Comparison of ENCODE assay signal across 32 cellular contexts in the genomic region with DNA sequence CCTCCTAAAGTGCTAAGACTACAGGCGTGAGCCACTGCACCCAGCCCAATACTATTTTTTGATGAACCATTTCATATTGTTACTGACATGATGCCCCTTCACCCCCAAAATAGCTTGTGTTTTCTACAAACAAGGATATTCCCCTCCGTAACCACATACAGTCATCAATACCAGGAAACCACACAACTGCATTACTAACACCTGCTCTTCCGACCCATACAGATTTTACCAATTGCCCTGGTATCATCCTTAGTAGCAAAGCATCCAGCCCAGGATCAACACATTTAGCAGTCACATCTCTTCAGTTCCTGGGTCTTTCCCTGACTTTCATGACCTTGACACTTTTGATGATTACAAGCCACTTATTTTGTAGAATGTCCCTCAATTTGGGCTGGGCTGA.
"Had no signal": no experiment of that assay in that cellular context is flagged by ENCODE, and none has a peak within 500 bp of the region (broad histone marks: within the 10 kb centered on the region; RNA-seq: fewer than 3 reads in every experiment).

No MANE protein-coding gene starts in this region.

- H3K27ac ChIP-seq: adrenal gland, body of pancreas, breast epithelium, PC-9, RWPE1, WERI-Rb-1 had no signal

- ATAC-seq: activated naive CD4-positive, alpha-beta T cell treated with anti-CD3 and anti-CD28 coated beads, Interleukin-2, amount 50 U/mL, for 72 hours; body of pancreas; Right ventricle myocardium inferior; SK-N-SH treated with all-trans-retinoic acid at 6 μM for 48 hours; T-cell had no signal

- H3K27ac Mint-ChIP-seq: activated CD4-positive, alpha-beta T cell treated with anti-CD3 and anti-CD28 coated beads, Interleukin-2, amount 10 ng/mL, durations not matched to agents 24 days and 14 days; activated naive CD4-positive, alpha-beta T cell treated with anti-CD3 and anti-CD28 coated beads for 36 hours; activated naive CD4-positive, alpha-beta T cell treated with anti-CD3 and anti-CD28 coated beads, Interleukin-2, amount 50 U/mL, for 72 hours; activated T-cell treated with anti-CD3 and anti-CD28 coated beads, Interleukin-2, amount 50 U/mL, for 24 hours; T-cell had no signal

- H3K4me1 ChIP-seq: adrenal gland, body of pancreas, breast epithelium had no signal

- H3K4me1 Mint-ChIP-seq: activated CD4-positive, alpha-beta T cell treated with anti-CD3 and anti-CD28 coated beads, Interleukin-2, amount 10 ng/mL, durations not matched to agents 24 days and 14 days had no signal

- H3K9me3 ChIP-seq: adrenal gland, body of pancreas, breast epithelium, MG63 had no signal

- H3K4me2 ChIP-seq: PC-9 had no signal

- H3K4me3 ChIP-seq: adrenal gland, body of pancreas, breast epithelium, MG63, PC-9 had no signal

- DNase-seq: activated CD4-positive, alpha-beta T cell treated with anti-CD3 and anti-CD28 coated beads, Interleukin-2, amount 10 ng/mL, durations not matched to agents 24 days and 14 days; activated CD4-positive, alpha-beta T cell treated with anti-CD3 and anti-CD28 coated beads, Interleukin-2, amount 50 U/mL, for 4 hours; activated gamma-delta T cell treated with Interleukin-2 at 50 U/mL for 16 hours; activated naive CD4-positive, alpha-beta T cell treated with anti-CD3 and anti-CD28 coated beads for 36 hours; activated T-cell treated with anti-CD3 and anti-CD28 coated beads, Interleukin-2, amount 50 U/mL, for 24 hours; adrenal gland; body of pancreas; Kasumi-1; KG1; MG63; MV-4-11; NCI-H1092; NCI-H1417; NCI-H146; NCI-H187; NCI-H2029 treated with DMSO at 0.1 percent for 48 hours; NCI-H2107; NCI-H2171; NCI-H510A; NCI-H526; NCI-H748 treated with DMSO at 0.1 percent for 48 hours; PC-9; SIG-M5; T-cell; T-helper 2 cell; T-helper 9 cell; WERI-Rb-1 had no signal

- H3K27me3 ChIP-seq: adrenal gland, body of pancreas, breast epithelium, MG63 had no signal

- H3K9me3 Mint-ChIP-seq: activated CD4-positive, alpha-beta T cell treated with anti-CD3 and anti-CD28 coated beads, Interleukin-2, amount 10 ng/mL, durations not matched to agents 24 days and 14 days; activated naive CD4-positive, alpha-beta T cell treated with anti-CD3 and anti-CD28 coated beads for 36 hours; activated naive CD4-positive, alpha-beta T cell treated with anti-CD3 and anti-CD28 coated beads, Interleukin-2, amount 50 U/mL, for 72 hours; activated T-cell treated with anti-CD3 and anti-CD28 coated beads, Interleukin-2, amount 50 U/mL, for 24 hours; T-cell had no signal

- H3K36me3 Mint-ChIP-seq: activated naive CD4-positive, alpha-beta T cell treated with anti-CD3 and anti-CD28 coated beads, Interleukin-2, amount 50 U/mL, for 72 hours; T-cell had no signal

- H2AFZ ChIP-seq: PC-9 had no signal

- H3K36me3 ChIP-seq: adrenal gland, breast epithelium, MG63, WERI-Rb-1 had no signal

- H3K4me3 Mint-ChIP-seq: activated CD4-positive, alpha-beta T cell treated with anti-CD3 and anti-CD28 coated beads, Interleukin-2, amount 10 ng/mL, durations not matched to agents 24 days and 14 days; activated naive CD4-positive, alpha-beta T cell treated with anti-CD3 and anti-CD28 coated beads for 36 hours; activated T-cell treated with anti-CD3 and anti-CD28 coated beads, Interleukin-2, amount 50 U/mL, for 24 hours; T-cell had no signal
